8 cellular contexts compared by ENCODE assay signal in genomic region chr15:77118787-77119410, GRCh38. TPM values are rescaled to one million over a fixed set of nuclear protein-coding genes. Genes with fewer than 3 reads are reported as not detected.
DNase-seq lines count a peak whose midpoint lies in the region; ATAC-seq and TF ChIP-seq lines count a peak whose summit lies in the region.

No MANE protein-coding gene starts in this region.

- no peaks in the 10 kb centered on the region for H3K27me3 ChIP-seq in RWPE2 (ENCODE audit: insufficient read depth, poor library complexity, severe bottlenecking)
- no peaks in the 10 kb centered on the region for H3K27me3 ChIP-seq in suprapubic skin

- TF ChIP-seq POLR2A in suprapubic skin (IDR thresholded peaks at IDR 0.05), result no peak

- peak; percentile 7 for DNase-seq in NCI-H1436 (lab: John Stamatoyannopoulos, UW)
- no peak for DNase-seq in NCI-H1436 treated with DMSO at 0.1 percent for 48 hours (lab: John Stamatoyannopoulos, UW)
- peak; percentile 80 to 89 for DNase-seq in Kasumi-1 (lab: John Stamatoyannopoulos, UW)
- DNase-seq in RWPE2 (ENCODE audit: low spot score), result no peak
- peak; percentile 40 for DNase-seq in central memory CD4-positive, alpha-beta T cell
- peak; percentile 64 for DNase-seq in kidney glomerular epithelial cell (lab: John Stamatoyannopoulos, UW)
- DNase-seq in suprapubic skin (ENCODE audit: low spot score in 2 of 2), result no peak

- no peak overlapping the region for H3K4me3 ChIP-seq in RWPE2 (ENCODE audit: severe bottlenecking)
- H3K4me3 ChIP-seq in suprapubic skin, result no peak overlapping the region

- TF ChIP-seq CTCF in RWPE2 (IDR thresholded peaks at IDR 0.05; ENCODE audit: poor library complexity, severe bottlenecking), result peak; percentile 98
- TF ChIP-seq CTCF in suprapubic skin (IDR thresholded peaks at IDR 0.05), result peak; percentile 53 to 61

- H3K9me3 ChIP-seq in RWPE2 (ENCODE audit: severe bottlenecking), result no peaks in the 10 kb centered on the region
- H3K9me3 ChIP-seq in suprapubic skin, result no peaks in the 10 kb centered on the region

- H3K27ac ChIP-seq in RWPE2 (ENCODE audit: poor library complexity, severe bottlenecking), result no peak overlapping the region
- no peak overlapping the region for H3K27ac ChIP-seq in suprapubic skin

- no peaks in the 10 kb centered on the region for H3K36me3 ChIP-seq in RWPE2 (ENCODE audit: low read depth)
- peaks cover 10% of the 10 kb centered on the region for H3K36me3 ChIP-seq in suprapubic skin

- 55% methylated on average over 3 of the region's 3 CpGs for WGBS in suprapubic skin

- TF ChIP-seq EP300 in suprapubic skin (IDR thresholded peaks at IDR 0.05), result no peak

- ATAC-seq in RWPE2 (ENCODE audit: low read depth) (peak; percentile 84), GM21381 (IDR thresholded peaks at IDR 0.05; ENCODE audit: unreplicated experiment) (no peak)

- H3K4me1 ChIP-seq in RWPE2 (ENCODE audit: insufficient read depth, poor library complexity, severe bottlenecking) (no peaks in the 10 kb centered on the region), suprapubic skin (peaks cover 13% of the 10 kb centered on the region)

RNA-seq across cellular contexts. Expression of gene TSPAN3, which starts 48.0 kb away (rescaled TPM):
- 100 to 1,000 TPM in 2 of 4 donors, 10 to 100 TPM in 2; 34.0 to 115 (median 93.0) TPM for total RNA-seq in suprapubic skin

Comparison
In these comparisons a context has a peak if more than half of its experiments do, and no peak if none do; other contexts are left out.
1. DNase-seq: peak in NCI-H1436 (single experiment), Kasumi-1 (2 of 2), central memory CD4-positive, alpha-beta T cell (single experiment) and kidney glomerular epithelial cell (single experiment); none in NCI-H1436 treated with DMSO at 0.1 percent for 48 hours (single experiment), RWPE2 (single experiment) and suprapubic skin (0 of 2).